In the genomic region with DNA sequence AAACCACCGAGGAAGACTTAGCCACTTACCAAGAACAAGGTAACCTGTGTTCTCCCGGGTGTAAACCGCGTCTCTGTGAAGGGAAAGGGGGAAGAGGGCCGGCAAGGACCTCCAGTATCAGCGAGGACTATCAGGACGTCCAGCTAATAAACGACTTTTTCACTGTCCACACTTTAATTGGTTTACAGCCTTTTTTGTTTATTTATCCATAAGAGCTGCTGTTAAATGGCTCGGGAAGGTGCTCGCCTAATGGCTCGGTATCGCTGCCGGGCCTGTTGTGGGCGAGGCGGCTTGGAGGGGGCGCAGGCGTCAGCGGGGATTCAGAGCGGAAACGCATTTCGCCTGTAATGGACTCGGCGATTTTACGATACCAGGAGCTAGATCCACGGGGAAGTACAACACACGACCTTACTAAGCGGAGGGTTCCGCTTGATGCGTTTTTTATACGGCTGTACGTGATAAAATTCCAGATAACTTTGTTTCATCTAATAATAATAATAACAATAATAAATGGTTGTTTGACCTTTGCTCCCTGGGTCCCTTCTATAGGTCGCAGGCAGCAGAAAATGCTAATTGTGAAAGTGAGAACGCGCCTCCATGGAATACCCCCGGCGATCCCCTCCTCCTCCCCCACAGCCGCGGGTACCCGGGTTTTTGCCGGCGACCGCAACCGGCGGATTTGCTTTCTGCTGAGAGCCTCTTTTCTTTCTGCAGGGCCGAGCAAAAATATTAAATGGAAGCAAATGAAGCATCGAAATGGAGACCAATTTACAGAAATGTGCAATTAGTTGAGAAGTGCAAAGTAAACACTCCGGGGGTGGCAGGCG, we compare ENCODE assay signal across 1 cellular context.
TF ChIP-seq lines count a peak whose summit lies in the region.

No MANE protein-coding gene starts in this region.

TF ChIP-seq in GM12878, 131 proteins besides CTCF, POLR2A, EP300 and RAD21 (continued from another document):
- TF ChIP-seq, protein P1, sequence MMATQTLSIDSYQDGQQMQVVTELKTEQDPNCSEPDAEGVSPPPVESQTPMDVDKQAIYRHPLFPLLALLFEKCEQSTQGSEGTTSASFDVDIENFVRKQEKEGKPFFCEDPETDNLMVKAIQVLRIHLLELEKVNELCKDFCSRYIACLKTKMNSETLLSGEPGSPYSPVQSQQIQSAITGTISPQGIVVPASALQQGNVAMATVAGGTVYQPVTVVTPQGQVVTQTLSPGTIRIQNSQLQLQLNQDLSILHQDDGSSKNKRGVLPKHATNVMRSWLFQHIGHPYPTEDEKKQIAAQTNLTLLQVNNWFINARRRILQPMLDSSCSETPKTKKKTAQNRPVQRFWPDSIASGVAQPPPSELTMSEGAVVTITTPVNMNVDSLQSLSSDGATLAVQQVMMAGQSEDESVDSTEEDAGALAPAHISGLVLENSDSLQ (IDR thresholded peaks at IDR 0.05): no peak
- TF ChIP-seq ZNF217 (IDR thresholded peaks at IDR 0.05) (0 out of 2 replicates have a peak, but pooled peaks have one; percentile 29), CHD2 (IDR thresholded peaks at IDR 0.05; ENCODE audit: borderline replicate concordance, low read depth, low read length) (no peak), BACH1 (IDR thresholded peaks at IDR 0.05; ENCODE audit: borderline replicate concordance) (no peak), SPI1 (IDR thresholded peaks at IDR 0.05; ENCODE audit: borderline replicate concordance, insufficient read depth, low read depth, low read length) (no peak), SUPT20H (IDR thresholded peaks at IDR 0.05; ENCODE audit: borderline replicate concordance, control insufficient read depth, low read depth, low read length) (no peak), MYB (IDR thresholded peaks at IDR 0.05; ENCODE audit: borderline replicate concordance, low read depth, low read length) (no peak), ZBED1 (IDR thresholded peaks at IDR 0.05; ENCODE audit: borderline replicate concordance) (no peak), NR2C1 (IDR thresholded peaks at IDR 0.05) (peak; percentile 70), TAF1 (IDR thresholded peaks at IDR 0.05; ENCODE audit: borderline replicate concordance, low read depth, low read length) (no peak), BRCA1 (IDR thresholded peaks at IDR 0.05; ENCODE audit: low read depth, low read length) (no peak), NR2F1 (conservative IDR thresholded peaks at IDR 0.05) (peak; percentile 87)
- TF ChIP-seq, protein P2, sequence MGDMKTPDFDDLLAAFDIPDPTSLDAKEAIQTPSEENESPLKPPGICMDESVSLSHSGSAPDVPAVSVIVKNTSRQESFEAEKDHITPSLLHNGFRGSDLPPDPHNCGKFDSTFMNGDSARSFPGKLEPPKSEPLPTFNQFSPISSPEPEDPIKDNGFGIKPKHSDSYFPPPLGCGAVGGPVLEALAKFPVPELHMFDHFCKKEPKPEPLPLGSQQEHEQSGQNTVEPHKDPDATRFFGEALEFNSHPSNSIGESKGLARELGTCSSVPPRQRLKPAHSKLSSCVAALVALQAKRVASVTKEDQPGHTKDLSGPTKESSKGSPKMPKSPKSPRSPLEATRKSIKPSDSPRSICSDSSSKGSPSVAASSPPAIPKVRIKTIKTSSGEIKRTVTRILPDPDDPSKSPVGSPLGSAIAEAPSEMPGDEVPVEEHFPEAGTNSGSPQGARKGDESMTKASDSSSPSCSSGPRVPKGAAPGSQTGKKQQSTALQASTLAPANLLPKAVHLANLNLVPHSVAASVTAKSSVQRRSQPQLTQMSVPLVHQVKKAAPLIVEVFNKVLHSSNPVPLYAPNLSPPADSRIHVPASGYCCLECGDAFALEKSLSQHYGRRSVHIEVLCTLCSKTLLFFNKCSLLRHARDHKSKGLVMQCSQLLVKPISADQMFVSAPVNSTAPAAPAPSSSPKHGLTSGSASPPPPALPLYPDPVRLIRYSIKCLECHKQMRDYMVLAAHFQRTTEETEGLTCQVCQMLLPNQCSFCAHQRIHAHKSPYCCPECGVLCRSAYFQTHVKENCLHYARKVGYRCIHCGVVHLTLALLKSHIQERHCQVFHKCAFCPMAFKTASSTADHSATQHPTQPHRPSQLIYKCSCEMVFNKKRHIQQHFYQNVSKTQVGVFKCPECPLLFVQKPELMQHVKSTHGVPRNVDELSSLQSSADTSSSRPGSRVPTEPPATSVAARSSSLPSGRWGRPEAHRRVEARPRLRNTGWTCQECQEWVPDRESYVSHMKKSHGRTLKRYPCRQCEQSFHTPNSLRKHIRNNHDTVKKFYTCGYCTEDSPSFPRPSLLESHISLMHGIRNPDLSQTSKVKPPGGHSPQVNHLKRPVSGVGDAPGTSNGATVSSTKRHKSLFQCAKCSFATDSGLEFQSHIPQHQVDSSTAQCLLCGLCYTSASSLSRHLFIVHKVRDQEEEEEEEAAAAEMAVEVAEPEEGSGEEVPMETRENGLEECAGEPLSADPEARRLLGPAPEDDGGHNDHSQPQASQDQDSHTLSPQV (IDR thresholded peaks at IDR 0.05): no peak
- TF ChIP-seq, protein P3, sequence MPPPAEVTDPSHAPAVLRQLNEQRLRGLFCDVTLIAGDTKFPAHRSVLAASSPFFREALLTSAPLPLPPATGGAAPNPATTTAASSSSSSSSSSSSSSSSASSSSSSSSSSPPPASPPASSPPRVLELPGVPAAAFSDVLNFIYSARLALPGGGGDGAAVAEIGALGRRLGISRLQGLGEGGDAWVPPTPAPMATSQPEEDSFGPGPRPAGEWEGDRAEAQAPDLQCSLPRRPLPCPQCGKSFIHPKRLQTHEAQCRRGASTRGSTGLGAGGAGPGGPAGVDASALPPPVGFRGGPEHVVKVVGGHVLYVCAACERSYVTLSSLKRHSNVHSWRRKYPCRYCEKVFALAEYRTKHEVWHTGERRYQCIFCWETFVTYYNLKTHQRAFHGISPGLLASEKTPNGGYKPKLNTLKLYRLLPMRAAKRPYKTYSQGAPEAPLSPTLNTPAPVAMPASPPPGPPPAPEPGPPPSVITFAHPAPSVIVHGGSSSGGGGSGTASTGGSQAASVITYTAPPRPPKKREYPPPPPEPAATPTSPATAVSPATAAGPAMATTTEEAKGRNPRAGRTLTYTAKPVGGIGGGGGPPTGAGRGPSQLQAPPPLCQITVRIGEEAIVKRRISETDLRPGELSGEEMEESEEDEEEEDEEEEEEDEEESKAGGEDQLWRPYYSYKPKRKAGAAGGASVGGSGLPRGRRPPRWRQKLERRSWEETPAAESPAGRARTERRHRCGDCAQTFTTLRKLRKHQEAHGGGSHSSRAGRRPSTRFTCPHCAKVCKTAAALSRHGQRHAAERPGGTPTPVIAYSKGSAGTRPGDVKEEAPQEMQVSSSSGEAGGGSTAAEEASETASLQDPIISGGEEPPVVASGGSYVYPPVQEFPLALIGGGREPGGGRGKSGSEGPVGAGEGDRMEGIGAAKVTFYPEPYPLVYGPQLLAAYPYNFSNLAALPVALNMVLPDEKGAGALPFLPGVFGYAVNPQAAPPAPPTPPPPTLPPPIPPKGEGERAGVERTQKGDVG (CRISPR knock-in tag; IDR thresholded peaks at IDR 0.05): no peak
- TF ChIP-seq, protein P4, sequence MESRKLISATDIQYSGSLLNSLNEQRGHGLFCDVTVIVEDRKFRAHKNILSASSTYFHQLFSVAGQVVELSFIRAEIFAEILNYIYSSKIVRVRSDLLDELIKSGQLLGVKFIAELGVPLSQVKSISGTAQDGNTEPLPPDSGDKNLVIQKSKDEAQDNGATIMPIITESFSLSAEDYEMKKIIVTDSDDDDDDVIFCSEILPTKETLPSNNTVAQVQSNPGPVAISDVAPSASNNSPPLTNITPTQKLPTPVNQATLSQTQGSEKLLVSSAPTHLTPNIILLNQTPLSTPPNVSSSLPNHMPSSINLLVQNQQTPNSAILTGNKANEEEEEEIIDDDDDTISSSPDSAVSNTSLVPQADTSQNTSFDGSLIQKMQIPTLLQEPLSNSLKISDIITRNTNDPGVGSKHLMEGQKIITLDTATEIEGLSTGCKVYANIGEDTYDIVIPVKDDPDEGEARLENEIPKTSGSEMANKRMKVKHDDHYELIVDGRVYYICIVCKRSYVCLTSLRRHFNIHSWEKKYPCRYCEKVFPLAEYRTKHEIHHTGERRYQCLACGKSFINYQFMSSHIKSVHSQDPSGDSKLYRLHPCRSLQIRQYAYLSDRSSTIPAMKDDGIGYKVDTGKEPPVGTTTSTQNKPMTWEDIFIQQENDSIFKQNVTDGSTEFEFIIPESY (IDR thresholded peaks at IDR 0.05): no peak
- TF ChIP-seq, protein P5, sequence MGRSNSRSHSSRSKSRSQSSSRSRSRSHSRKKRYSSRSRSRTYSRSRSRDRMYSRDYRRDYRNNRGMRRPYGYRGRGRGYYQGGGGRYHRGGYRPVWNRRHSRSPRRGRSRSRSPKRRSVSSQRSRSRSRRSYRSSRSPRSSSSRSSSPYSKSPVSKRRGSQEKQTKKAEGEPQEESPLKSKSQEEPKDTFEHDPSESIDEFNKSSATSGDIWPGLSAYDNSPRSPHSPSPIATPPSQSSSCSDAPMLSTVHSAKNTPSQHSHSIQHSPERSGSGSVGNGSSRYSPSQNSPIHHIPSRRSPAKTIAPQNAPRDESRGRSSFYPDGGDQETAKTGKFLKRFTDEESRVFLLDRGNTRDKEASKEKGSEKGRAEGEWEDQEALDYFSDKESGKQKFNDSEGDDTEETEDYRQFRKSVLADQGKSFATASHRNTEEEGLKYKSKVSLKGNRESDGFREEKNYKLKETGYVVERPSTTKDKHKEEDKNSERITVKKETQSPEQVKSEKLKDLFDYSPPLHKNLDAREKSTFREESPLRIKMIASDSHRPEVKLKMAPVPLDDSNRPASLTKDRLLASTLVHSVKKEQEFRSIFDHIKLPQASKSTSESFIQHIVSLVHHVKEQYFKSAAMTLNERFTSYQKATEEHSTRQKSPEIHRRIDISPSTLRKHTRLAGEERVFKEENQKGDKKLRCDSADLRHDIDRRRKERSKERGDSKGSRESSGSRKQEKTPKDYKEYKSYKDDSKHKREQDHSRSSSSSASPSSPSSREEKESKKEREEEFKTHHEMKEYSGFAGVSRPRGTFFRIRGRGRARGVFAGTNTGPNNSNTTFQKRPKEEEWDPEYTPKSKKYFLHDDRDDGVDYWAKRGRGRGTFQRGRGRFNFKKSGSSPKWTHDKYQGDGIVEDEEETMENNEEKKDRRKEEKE (IDR thresholded peaks at IDR 0.05): no peak
